Comparison of ENCODE assay signal across 8 cellular contexts in genomic region chr11:14308114-14308896, GRCh38. TPM values are rescaled to one million over a fixed set of nuclear protein-coding genes. Genes with fewer than 3 reads are reported as not detected.
DNase-seq lines count a peak whose midpoint lies in the region; ATAC-seq, FAIRE-seq and TF ChIP-seq lines count a peak whose summit lies in the region.

No MANE protein-coding gene starts in this region.

- in situ Hi-C loops in SK-MEL-5 (cut with HindIII; ENCODE audit: low pct_unique_long_range_greater_than_20kb, low sequenced_read_pairs): no loop called here

- ATAC-seq in sciatic nerve: peak; percentile 46
- ATAC-seq in HG03095 (IDR thresholded peaks at IDR 0.05; ENCODE audit: unreplicated experiment): no peak

- intact Hi-C loops in sciatic nerve (cut with DNase I): loop anchor here (10.0 kb wide), 1 partner anchor 146 kb away; no protein-coding TSS in a partner anchor

- H3K4me3 ChIP-seq in fibroblast of pulmonary artery (replicated peaks; ENCODE audit: low read depth, low read length): no peak overlapping the region

- peak; percentile 68 for FAIRE-seq in GM19239 (lab: Jason Lieb, UNC)

- DNase-seq in COLO829 (ENCODE audit: low spot score): peak; percentile 46
- DNase-seq in GM19239 (ENCODE audit: insufficient read length, low spot score): no peak
- DNase-seq in HT-29 (ENCODE audit: low spot score): peak; percentile 62
- peak; percentile 56 for DNase-seq in SK-MEL-5 (ENCODE audit: low read depth, low spot score)
- DNase-seq in fibroblast of pulmonary artery (ENCODE audit: low read depth): peak; percentile 66
- DNase-seq in sciatic nerve (ENCODE audit: low spot score): no peak
- no peak for DNase-seq in NCI-H128 (lab: John Stamatoyannopoulos, UW; ENCODE audit: unreplicated experiment)

- TF ChIP-seq CTCF in fibroblast of pulmonary artery (IDR thresholded peaks at IDR 0.05; ENCODE audit: low read length, missing control alignments): peak; percentile 87

RNA-seq across cellular contexts. Expression of gene RRAS2, which starts 50.7 kb away (rescaled TPM):
- total RNA-seq in HT-29 (2014; rRNA removed; shearing (Covaris generic)): 74.8 and 78.3 TPM in 2 replicates
- total RNA-seq in SK-MEL-5 (2014; rRNA removed; shearing (Covaris generic)): 32.3 and 37.3 TPM in 2 replicates
- polyA plus RNA-seq in SK-MEL-5 (2015; cell fraction: cytosol; rRNA removed): 20.3 and 22.6 TPM in 2 replicates
- polyA plus RNA-seq in SK-MEL-5 (2015; cell fraction: nucleus; rRNA removed): 6.4 and 10.2 TPM in 2 replicates
- total RNA-seq in sciatic nerve: 23.4 TPM

Comparison
In these comparisons a context has a peak if more than half of its experiments do, and no peak if none do; other contexts are left out.
1. DNase-seq: peak in COLO829 (single experiment), HT-29 (single experiment), SK-MEL-5 (single experiment) and fibroblast of pulmonary artery (single experiment); none in GM19239 (single experiment), sciatic nerve (single experiment) and NCI-H128 (single experiment).